Comparison of ENCODE assay signal across 10 cellular contexts in the genomic region with DNA sequence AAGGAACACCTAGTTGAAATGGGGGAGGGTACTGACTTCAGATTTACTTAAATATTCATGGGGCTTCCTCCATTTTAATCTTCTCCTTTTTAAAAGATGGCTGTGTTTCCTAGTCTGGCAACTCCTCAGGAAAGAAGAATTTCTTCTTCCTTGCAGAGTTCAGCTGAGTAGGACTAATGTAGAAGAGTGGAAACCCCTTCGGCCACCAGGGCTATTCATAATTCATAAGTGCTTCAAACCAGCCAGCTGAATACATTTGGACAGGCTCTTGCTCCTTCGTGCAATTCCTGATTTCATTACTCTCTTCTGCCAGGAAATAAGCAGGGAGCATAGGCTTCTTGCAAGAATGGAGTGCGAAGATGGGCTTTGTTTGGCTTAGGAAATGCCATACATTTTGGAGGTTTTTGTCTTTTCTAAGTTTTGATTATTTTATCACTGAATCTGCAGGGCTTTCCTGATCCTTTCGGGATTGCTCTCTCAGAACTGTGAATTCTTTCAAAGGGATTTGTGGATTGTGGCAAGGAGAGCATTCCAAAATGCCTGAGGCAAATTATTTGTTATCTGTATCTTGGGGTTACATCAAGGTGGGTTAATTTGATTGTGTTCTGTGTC.
A peak's percentile ranks its signal among the peaks of the same experiment; 100 is the strongest.
DNase-seq lines count a peak whose midpoint lies in the region; ATAC-seq, FAIRE-seq and TF ChIP-seq lines count a peak whose summit lies in the region.
"Had no signal": no experiment of that assay in that cellular context is flagged by ENCODE, and none has a peak within 500 bp of the region (broad histone marks: within the 10 kb centered on the region; RNA-seq: fewer than 3 reads in every experiment).

No MANE protein-coding gene starts in this region.

- H3K4me2 ChIP-seq in astrocyte (ENCODE audit: low read length): peak overlapping the region; percentile 74

- no peaks in the 10 kb centered on the region for H4K20me1 ChIP-seq in astrocyte (ENCODE audit: insufficient read depth, low read length)

- TF ChIP-seq CTCF in activated CD8-positive, alpha-beta T cell treated with anti-CD3 and anti-CD28 coated beads for 36 hours (IDR thresholded peaks at IDR 0.05): no peak
- TF ChIP-seq CTCF in astrocyte (IDR thresholded peaks at IDR 0.05; ENCODE audit: insufficient read depth, low read depth, low read length) (no peak), tibial artery (IDR thresholded peaks at IDR 0.05) (no peak)

- H3K36me3 ChIP-seq in astrocyte (ENCODE audit: insufficient read depth, low read length): no peaks in the 10 kb centered on the region
- no peaks in the 10 kb centered on the region for H3K36me3 ChIP-seq in iPS-15b (ENCODE audit: control insufficient read depth, insufficient read depth, low read length)
- peaks cover 0 to 7% (median 0%) of the 10 kb centered on the region in 3 donors for H3K36me3 ChIP-seq in tibial artery

- H3K9me3 ChIP-seq in astrocyte (ENCODE audit: insufficient read depth, low read depth, low read length): no peaks in the 10 kb centered on the region
- no peaks in the 10 kb centered on the region for H3K9me3 ChIP-seq in iPS-15b (ENCODE audit: control insufficient read depth, insufficient read depth, low read length)
- no peaks in the 10 kb centered on the region for H3K9me3 ChIP-seq in tibial artery

- H3K9me3 Mint-ChIP-seq in activated CD8-positive, alpha-beta T cell treated with anti-CD3 and anti-CD28 coated beads for 36 hours: no peaks in the 10 kb centered on the region
- no peaks in the 10 kb centered on the region for H3K9me3 Mint-ChIP-seq in activated CD8-positive, alpha-beta T cell treated with anti-CD3 and anti-CD28 coated beads, Interleukin-2, amount 10 ng/mL, durations not matched to agents 7 days and 5 days (ENCODE audit: insufficient read depth)
- H3K9me3 Mint-ChIP-seq in astrocyte (ENCODE audit: unreplicated experiment): no peaks in the 10 kb centered on the region
- peaks cover 0 to 3% of the 10 kb centered on the region in 2 donors for H3K9me3 Mint-ChIP-seq in stimulated activated naive B cell treated with anti-CD40 and anti-IgM and Interleukin-4, amounts not matched to agents 10 μg/mL and 1 μg/mL and 100 μg/mL, for 72 hours

- H3K4me3 ChIP-seq in astrocyte (ENCODE audit: insufficient read depth, low read depth, low read length): peak overlapping the region; percentile 4
- peak overlapping the region; percentile 44 for H3K4me3 ChIP-seq in iPS-15b (ENCODE audit: low read depth, low read length)
- no peak overlapping the region for H3K4me3 ChIP-seq in tibial artery

- H3K4me1 Mint-ChIP-seq in activated CD8-positive, alpha-beta T cell treated with anti-CD3 and anti-CD28 coated beads for 36 hours (ENCODE audit: low read depth): peaks cover 96% of the 10 kb centered on the region
- H3K4me1 Mint-ChIP-seq in activated CD8-positive, alpha-beta T cell treated with anti-CD3 and anti-CD28 coated beads, Interleukin-2, amount 10 ng/mL, durations not matched to agents 7 days and 5 days (ENCODE audit: low read depth): peaks cover 91% of the 10 kb centered on the region
- peaks cover 53% of the 10 kb centered on the region for H3K4me1 Mint-ChIP-seq in astrocyte (ENCODE audit: low read depth, unreplicated experiment)
- peaks cover 51 to 93% of the 10 kb centered on the region in 2 donors for H3K4me1 Mint-ChIP-seq in stimulated activated naive B cell treated with anti-CD40 and anti-IgM and Interleukin-4, amounts not matched to agents 10 μg/mL and 1 μg/mL and 100 μg/mL, for 72 hours

- H3K27me3 ChIP-seq in astrocyte (ENCODE audit: insufficient read depth, low read length): no peaks in the 10 kb centered on the region
- H3K27me3 ChIP-seq in iPS-15b (ENCODE audit: control insufficient read depth, insufficient read depth, low read length): no peaks in the 10 kb centered on the region
- H3K27me3 ChIP-seq in tibial artery: no peaks in the 10 kb centered on the region

- intact Hi-C loops in activated CD8-positive, alpha-beta T cell treated with anti-CD3 and anti-CD28 coated beads for 36 hours (cut with micrococcal nuclease): loop anchor here (5.0 kb wide), 2 partner anchors 77 to 83 kb away; no protein-coding TSS in a partner anchor
- intact Hi-C loops in tibial artery (cut with DNase I; ENCODE audit: low total_unique reads): loop anchor here (10.0 kb wide), 1 partner anchor 90 kb away; no protein-coding TSS in a partner anchor

- peaks cover 67% of the 10 kb centered on the region for H3K36me3 Mint-ChIP-seq in activated CD8-positive, alpha-beta T cell treated with anti-CD3 and anti-CD28 coated beads for 36 hours (ENCODE audit: low read depth)
- H3K36me3 Mint-ChIP-seq in activated CD8-positive, alpha-beta T cell treated with anti-CD3 and anti-CD28 coated beads, Interleukin-2, amount 10 ng/mL, durations not matched to agents 7 days and 5 days (ENCODE audit: low read depth): peaks cover 66% of the 10 kb centered on the region
- H3K36me3 Mint-ChIP-seq in astrocyte (ENCODE audit: low read depth, unreplicated experiment): peaks cover 1% of the 10 kb centered on the region
- peaks cover 15 to 29% of the 10 kb centered on the region in 2 donors for H3K36me3 Mint-ChIP-seq in stimulated activated naive B cell treated with anti-CD40 and anti-IgM and Interleukin-4, amounts not matched to agents 10 μg/mL and 1 μg/mL and 100 μg/mL, for 72 hours

- H3K4me3 Mint-ChIP-seq in activated CD8-positive, alpha-beta T cell treated with anti-CD3 and anti-CD28 coated beads for 36 hours: no peak overlapping the region
- no peak overlapping the region for H3K4me3 Mint-ChIP-seq in activated CD8-positive, alpha-beta T cell treated with anti-CD3 and anti-CD28 coated beads, Interleukin-2, amount 10 ng/mL, durations not matched to agents 7 days and 5 days
- peak overlapping the region; percentile 76 for H3K4me3 Mint-ChIP-seq in astrocyte (ENCODE audit: unreplicated experiment)
- H3K4me3 Mint-ChIP-seq in stimulated activated naive B cell treated with anti-CD40 and anti-IgM and Interleukin-4, amounts not matched to agents 10 μg/mL and 1 μg/mL and 100 μg/mL, for 72 hours: no peak overlapping the region

- DNase-seq in activated CD8-positive, alpha-beta T cell treated with anti-CD3 and anti-CD28 coated beads for 36 hours: no peak
- DNase-seq in activated CD8-positive, alpha-beta T cell treated with anti-CD3 and anti-CD28 coated beads, Interleukin-2, amount 10 ng/mL, durations not matched to agents 7 days and 5 days: no peak
- peak; percentile 75 for DNase-seq in astrocyte (ENCODE audit: low read depth)
- DNase-seq in stimulated activated naive B cell treated with anti-CD40 and anti-IgM and Interleukin-4, amounts not matched to agents 10 μg/mL and 1 μg/mL and 100 μg/mL, for 72 hours: no peak
- no peak for DNase-seq in tibial artery
- DNase-seq in HPDE6-E6E7 (ENCODE audit: extremely low spot score): no peak
- DNase-seq: activated CD4-positive, CD25-positive, alpha-beta regulatory T cell treated with anti-CD3 and anti-CD28 coated beads, Interleukin-2, amount 50 U/mL, for 72 hours; stimulated activated CD4-positive, alpha-beta T cell treated with anti-CD3 and anti-CD28 coated beads, Interleukin-12 subunit alpha, Interleukin-12 subunit beta, amount 100 ng/mL, for 4 hours had no signal

- H3K27me3 Mint-ChIP-seq in activated CD8-positive, alpha-beta T cell treated with anti-CD3 and anti-CD28 coated beads for 36 hours: no peaks in the 10 kb centered on the region
- no peaks in the 10 kb centered on the region for H3K27me3 Mint-ChIP-seq in activated CD8-positive, alpha-beta T cell treated with anti-CD3 and anti-CD28 coated beads, Interleukin-2, amount 10 ng/mL, durations not matched to agents 7 days and 5 days (ENCODE audit: low read depth)
- H3K27me3 Mint-ChIP-seq in astrocyte (ENCODE audit: low read depth, unreplicated experiment): no peaks in the 10 kb centered on the region
- no peaks in the 10 kb centered on the region for H3K27me3 Mint-ChIP-seq in stimulated activated naive B cell treated with anti-CD40 and anti-IgM and Interleukin-4, amounts not matched to agents 10 μg/mL and 1 μg/mL and 100 μg/mL, for 72 hours

- CTCF ChIA-PET in activated CD8-positive, alpha-beta T cell treated with anti-CD3 and anti-CD28 coated beads for 36 hours (lab: Charles Lee): interaction anchor here (5.2 to 6.3 kb wide), 4 partner anchors 9 to 99 kb away, joined by 36 to 59 read pairs (median 50); no protein-coding TSS in a partner anchor
- CTCF ChIA-PET in activated CD8-positive, alpha-beta T cell treated with anti-CD3 and anti-CD28 coated beads, Interleukin-2, amount 10 ng/mL, durations not matched to agents 7 days and 5 days (lab: Charles Lee): interaction anchor here (1.1 to 2.1 kb wide), 3 partner anchors 13 to 82 kb away, joined by 3 to 7 read pairs (median 5); no protein-coding TSS in a partner anchor

- H3K27ac ChIP-seq in astrocyte (ENCODE audit: low read depth, low read length): no peak overlapping the region
- peak overlapping the region in 1 of 2 donors; percentile 19 for H3K27ac ChIP-seq in tibial artery

- H3K9ac ChIP-seq in astrocyte (ENCODE audit: low read length) (no peak overlapping the region), iPS-15b (ENCODE audit: low read depth, low read length) (no peak overlapping the region)

- no peaks in the 10 kb centered on the region for H3K79me2 ChIP-seq in astrocyte (ENCODE audit: insufficient read depth, low read length)

- H3K4me1 ChIP-seq in astrocyte (ENCODE audit: insufficient read depth, low read length) (peaks cover 13% of the 10 kb centered on the region), iPS-15b (ENCODE audit: control insufficient read depth, insufficient read depth, low read length) (peaks cover 38% of the 10 kb centered on the region), tibial artery (peaks cover 0 to 61% (median 33%) of the 10 kb centered on the region in 4 donors)

- POLR2A ChIA-PET in activated CD8-positive, alpha-beta T cell treated with anti-CD3 and anti-CD28 coated beads for 36 hours (lab: Charles Lee): interaction anchor here (1.7 to 5.3 kb wide), 3 partner anchors 11 to 91 kb away, joined by 4 to 57 read pairs (median 35); no protein-coding TSS in a partner anchor
- POLR2A ChIA-PET in activated CD8-positive, alpha-beta T cell treated with anti-CD3 and anti-CD28 coated beads, Interleukin-2, amount 10 ng/mL, durations not matched to agents 7 days and 5 days (lab: Charles Lee): interaction anchor here (0.7 kb wide), 1 partner anchor 90 kb away, joined by 3 read pairs; no protein-coding TSS in a partner anchor

- peak overlapping the region; percentile 40 for H3K27ac Mint-ChIP-seq in activated CD8-positive, alpha-beta T cell treated with anti-CD3 and anti-CD28 coated beads for 36 hours
- H3K27ac Mint-ChIP-seq in activated CD8-positive, alpha-beta T cell treated with anti-CD3 and anti-CD28 coated beads, Interleukin-2, amount 10 ng/mL, durations not matched to agents 7 days and 5 days: no peak overlapping the region
- H3K27ac Mint-ChIP-seq in astrocyte (ENCODE audit: unreplicated experiment): peak overlapping the region; percentile 89
- H3K27ac Mint-ChIP-seq in stimulated activated naive B cell treated with anti-CD40 and anti-IgM and Interleukin-4, amounts not matched to agents 10 μg/mL and 1 μg/mL and 100 μg/mL, for 72 hours: peak overlapping the region; percentile 37

- no peak overlapping the region for H2AFZ ChIP-seq in astrocyte (ENCODE audit: low read depth, low read length)

- no peak for FAIRE-seq in astrocyte (lab: Jason Lieb, UNC)

- no peak for ATAC-seq in activated CD8-positive, alpha-beta T cell treated with anti-CD3 and anti-CD28 coated beads for 36 hours
- ATAC-seq in activated CD8-positive, alpha-beta T cell treated with anti-CD3 and anti-CD28 coated beads, Interleukin-2, amount 10 ng/mL, durations not matched to agents 7 days and 5 days: no peak
- no peak for ATAC-seq in stimulated activated naive B cell treated with anti-CD40 and anti-IgM and Interleukin-4, amounts not matched to agents 10 μg/mL and 1 μg/mL and 100 μg/mL, for 72 hours (replicated peaks)
- no peak for ATAC-seq in GM21528 (IDR thresholded peaks at IDR 0.05; ENCODE audit: low FRiP score, unreplicated experiment)

Comparison
In these comparisons a context has a peak if more than half of its experiments do, and no peak if none do; other contexts are left out.
1. H3K4me3 ChIP-seq: peak in astrocyte (single experiment) and iPS-15b (single experiment); none in tibial artery (0 of 2).